Comparison of ENCODE assay signal across 11 cellular contexts in genomic region chr4:139299536-139299935, GRCh38. TPM values are rescaled to one million over a fixed set of nuclear protein-coding genes. Genes with fewer than 3 reads are reported as not detected.
DNase-seq lines count a peak whose midpoint lies in the region; ATAC-seq and TF ChIP-seq lines count a peak whose summit lies in the region.
"Had no signal": no experiment of that assay in that cellular context is flagged by ENCODE, and none has a peak within 500 bp of the region (broad histone marks: within the 10 kb centered on the region; RNA-seq: fewer than 3 reads in every experiment).

No MANE protein-coding gene starts in this region.

- H3K4me1 Mint-ChIP-seq in activated naive CD4-positive, alpha-beta T cell treated with anti-CD3 and anti-CD28 coated beads, Interleukin-2, amount 50 U/mL, for 24 hours, result peaks cover 56% of the 10 kb centered on the region

- TF ChIP-seq CTCF in fibroblast of the aortic adventitia (IDR thresholded peaks at IDR 0.05; ENCODE audit: insufficient read depth, low read length), result no peak

- peaks cover 8% of the 10 kb centered on the region for H3K36me3 Mint-ChIP-seq in activated naive CD4-positive, alpha-beta T cell treated with anti-CD3 and anti-CD28 coated beads, Interleukin-2, amount 50 U/mL, for 24 hours
- peaks cover 34 to 45% of the 10 kb centered on the region in 2 donors for H3K36me3 Mint-ChIP-seq in activated naive CD4-positive, alpha-beta T cell treated with anti-CD3 and anti-CD28 coated beads, Interleukin-2, amount 50 U/mL, for 72 hours

- no peak for ATAC-seq in activated naive CD4-positive, alpha-beta T cell treated with anti-CD3 and anti-CD28 coated beads, Interleukin-2, amount 50 U/mL, for 72 hours

- no peaks in the 10 kb centered on the region for H3K27me3 ChIP-seq in skeletal muscle tissue (ENCODE audit: control insufficient read depth in 3 of 3, insufficient read depth in 3 of 3, low read length in 3 of 3)
- H3K27me3 ChIP-seq: upper lobe of left lung had no signal

- H3K4me1 ChIP-seq in skeletal muscle tissue (ENCODE audit: control insufficient read depth in 3 of 3, insufficient read depth in 3 of 3, low read length in 3 of 3), result peaks cover 19 to 45% (median 31%) of the 10 kb centered on the region in 3 donors

- DNase-seq in activated naive CD4-positive, alpha-beta T cell treated with anti-CD3 and anti-CD28 coated beads, Interleukin-2, amount 50 U/mL, for 72 hours (ENCODE audit: low spot score in 2 of 2), result no peak
- DNase-seq in SK-N-MC (ENCODE audit: low read depth, low spot score) (no peak), fibroblast of the aortic adventitia (ENCODE audit: low read depth) (no peak), NAMALWA (ENCODE audit: low spot score) (no peak), NCI-H446 treated with DMSO at 0.1 percent for 48 hours (lab: John Stamatoyannopoulos, UW) (no peak)
- no peak for DNase-seq in activated CD8-positive, alpha-beta memory T cell treated with anti-CD3 and anti-CD28 coated beads, Interleukin-2, amount 50 U/mL, for 4 hours
- DNase-seq: caudate nucleus, NCI-H1436, upper lobe of left lung had no signal

- H3K9me3 ChIP-seq in SK-N-MC (ENCODE audit: low read depth, low read length), result peaks cover 4% of the 10 kb centered on the region
- H3K9me3 ChIP-seq in skeletal muscle tissue (ENCODE audit: control insufficient read depth in 3 of 3, low read length in 3 of 3), result no peaks in the 10 kb centered on the region
- H3K9me3 ChIP-seq: upper lobe of left lung had no signal

- H3K4me3 ChIP-seq in SK-N-MC, result peak overlapping the region; percentile 88
- peak overlapping the region; percentile 93 for H3K4me3 ChIP-seq in fibroblast of the aortic adventitia (ENCODE audit: low read depth, low read length)
- H3K4me3 ChIP-seq in skeletal muscle tissue (ENCODE audit: low read length in 3 of 3), result peak overlapping the region; percentile 85 to 100 (median 99)

- peak overlapping the region; percentile 99 for H3K4me3 Mint-ChIP-seq in activated naive CD4-positive, alpha-beta T cell treated with anti-CD3 and anti-CD28 coated beads, Interleukin-2, amount 50 U/mL, for 24 hours

- H3K27me3 Mint-ChIP-seq in activated naive CD4-positive, alpha-beta T cell treated with anti-CD3 and anti-CD28 coated beads, Interleukin-2, amount 50 U/mL, for 24 hours, result no peaks in the 10 kb centered on the region

- H3K9me3 Mint-ChIP-seq in activated naive CD4-positive, alpha-beta T cell treated with anti-CD3 and anti-CD28 coated beads, Interleukin-2, amount 50 U/mL, for 24 hours, result no peaks in the 10 kb centered on the region
- no peaks in the 10 kb centered on the region for H3K9me3 Mint-ChIP-seq in activated naive CD4-positive, alpha-beta T cell treated with anti-CD3 and anti-CD28 coated beads, Interleukin-2, amount 50 U/mL, for 72 hours

- H3K27ac ChIP-seq in SK-N-MC (peak overlapping the region; percentile 82), skeletal muscle tissue (ENCODE audit: low read depth, low read length) (peak overlapping the region; percentile 96)

- H3K9ac ChIP-seq in SK-N-MC (ENCODE audit: insufficient read length), result peak overlapping the region; percentile 85
- H3K9ac ChIP-seq in skeletal muscle tissue (ENCODE audit: low read depth in 1 of 3, low read length in 3 of 3), result peak overlapping the region; percentile 90 to 99 (median 95)

- H3K36me3 ChIP-seq in SK-N-MC (ENCODE audit: insufficient read depth, low read length) (peaks cover 21% of the 10 kb centered on the region), skeletal muscle tissue (ENCODE audit: control insufficient read depth in 3 of 3, insufficient read depth in 3 of 3, low read length in 3 of 3) (peaks cover 0 to 3% (median 0%) of the 10 kb centered on the region in 3 donors)

- H3K27ac Mint-ChIP-seq in activated naive CD4-positive, alpha-beta T cell treated with anti-CD3 and anti-CD28 coated beads, Interleukin-2, amount 50 U/mL, for 24 hours, result peak overlapping the region; percentile 99
- peak overlapping the region in 1 of 2 donors; percentile 98 for H3K27ac Mint-ChIP-seq in activated naive CD4-positive, alpha-beta T cell treated with anti-CD3 and anti-CD28 coated beads, Interleukin-2, amount 50 U/mL, for 72 hours

RNA-seq across cellular contexts. Expression of gene NAA15, which starts 1.8 kb away (rescaled TPM):
- 10 to 100 TPM; 71.0 to 86.6 TPM for total RNA-seq in activated naive CD4-positive, alpha-beta T cell treated with anti-CD3 and anti-CD28 coated beads, Interleukin-2, amount 50 U/mL, for 72 hours
- total RNA-seq in fibroblast of the aortic adventitia (ENCODE audit: low replicate concordance), result 46.5 and 51.4 TPM in 2 replicates
- 18.8 TPM for total RNA-seq in skeletal muscle tissue

RNA-seq across cellular contexts. Expression of gene NDUFC1, which starts 2.7 kb away (rescaled TPM):
- total RNA-seq in activated naive CD4-positive, alpha-beta T cell treated with anti-CD3 and anti-CD28 coated beads, Interleukin-2, amount 50 U/mL, for 72 hours, result 10 to 100 TPM; 29.8 to 47.5 TPM
- total RNA-seq in fibroblast of the aortic adventitia (ENCODE audit: low replicate concordance) (29.1 and 34.4 TPM in 2 replicates), skeletal muscle tissue (47.5 TPM)

RNA-seq across cellular contexts. Expression of gene MGARP, which starts 19.5 kb away (rescaled TPM):
- total RNA-seq in activated naive CD4-positive, alpha-beta T cell treated with anti-CD3 and anti-CD28 coated beads, Interleukin-2, amount 50 U/mL, for 72 hours, result under 1 TPM; 0.27 to 0.31 TPM
- total RNA-seq in fibroblast of the aortic adventitia (ENCODE audit: low replicate concordance) (17.1 and 56.9 TPM in 2 replicates), skeletal muscle tissue (not detected)

Comparison
In these comparisons a context has a peak if more than half of its experiments do, and no peak if none do; other contexts are left out.
1. RNA of gene MGARP, which starts 19.5 kb away (total RNA-seq): 17.1 to 56.9 TPM in fibroblast of the aortic adventitia; 0.27 to 0.31 TPM in activated naive CD4-positive, alpha-beta T cell treated with anti-CD3 and anti-CD28 coated beads, Interleukin-2, amount 50 U/mL, for 72 hours and not detected in skeletal muscle tissue (single experiment); every median in the first group is over 10 times any median in the second.
2. Peak in every context shown above with its lines, with median percentiles within 50 percentile points of each other: H3K4me3 ChIP-seq.